ENCODE assay signal across 15 cellular contexts in the genomic region with DNA sequence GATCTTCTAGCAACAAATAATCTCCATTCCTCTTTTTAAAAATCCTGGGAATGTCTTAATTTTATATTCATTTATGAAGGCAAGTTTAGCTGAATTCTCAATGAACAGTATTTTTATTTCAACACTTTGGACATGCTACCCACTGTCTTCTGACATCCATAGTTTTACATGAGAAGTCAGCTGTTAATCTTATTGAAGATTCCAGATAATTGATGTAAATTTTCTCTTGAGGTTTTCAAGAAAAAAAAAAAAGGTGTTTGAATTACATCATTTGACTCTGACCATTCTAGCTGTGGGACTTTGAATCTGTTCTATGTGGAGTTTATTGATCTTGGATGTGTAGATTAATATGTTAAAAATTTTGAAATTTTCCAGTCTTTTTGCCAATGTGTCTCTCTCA. TPM values are rescaled to one million over a fixed set of nuclear protein-coding genes. Genes with fewer than 3 reads are reported as not detected.
DNase-seq lines count a peak whose midpoint lies in the region; ATAC-seq lines count a peak whose summit lies in the region.
"Had no signal": no experiment of that assay in that cellular context is flagged by ENCODE, and none has a peak within 500 bp of the region (broad histone marks: within the 10 kb centered on the region; RNA-seq: fewer than 3 reads in every experiment).

No MANE protein-coding gene starts in this region.

- ATAC-seq in GM18511 (IDR thresholded peaks at IDR 0.05; ENCODE audit: unreplicated experiment) = no peak
- ATAC-seq: left lung, Panc1 had no signal

- in situ Hi-C loops in Caki2 (cut with HindIII; ENCODE audit: low pct_unique_long_range_greater_than_20kb, low sequenced_read_pairs) = no loop called here

- peak; percentile 25 for DNase-seq in Caki2 (ENCODE audit: low read depth)
- DNase-seq in HT-29 (ENCODE audit: low spot score) = peak; percentile 9
- peak; percentile 52 for DNase-seq in RKO (ENCODE audit: low spot score)
- peak; percentile 1 for DNase-seq in fibroblast of peridontal ligament (ENCODE audit: extremely low read depth)
- no peak for DNase-seq in central memory CD4-positive, alpha-beta T cell
- no peak for DNase-seq in 8988T
- DNase-seq in activated effector memory CD4-positive, alpha-beta T cell treated with anti-CD3 and anti-CD28 coated beads, Interleukin-2, amount 50 U/mL, for 16 hours = no peak
- DNase-seq: CD4-positive, alpha-beta memory T cell; left lung; NCI-H187; small intestine; thyroid gland had no signal

RNA-seq across cellular contexts. Expression of a gene that starts 28.0 kb away (rescaled TPM):
- total RNA-seq in Caki2 (2014; rRNA removed; shearing (Covaris generic); ENCODE audit: low replicate concordance) = not detected in 2 replicates
- not detected in 2 replicates for total RNA-seq in HT-29 (2014; rRNA removed; shearing (Covaris generic))
- total RNA-seq: CD4-positive, alpha-beta memory T cell; glomerular endothelial cell; left lung had no signal

Comparison
In these comparisons a context has a peak if more than half of its experiments do, and no peak if none do; other contexts are left out.
1. DNase-seq: peak in Caki2 (single experiment), HT-29 (single experiment), RKO (single experiment) and fibroblast of peridontal ligament (single experiment); none in central memory CD4-positive, alpha-beta T cell (single experiment), 8988T (single experiment) and activated effector memory CD4-positive, alpha-beta T cell treated with anti-CD3 and anti-CD28 coated beads, Interleukin-2, amount 50 U/mL, for 16 hours (single experiment).